Comparison of ENCODE assay signal across 1 cellular context in genomic region chr10:69439813-69440506, GRCh38.
TF ChIP-seq lines count a peak whose summit lies in the region.

No MANE protein-coding gene starts in this region.

TF ChIP-seq in HCT116, 20 proteins besides CTCF, POLR2A, EP300 and RAD21 (continued from another document):
- TF ChIP-seq, protein P1, sequence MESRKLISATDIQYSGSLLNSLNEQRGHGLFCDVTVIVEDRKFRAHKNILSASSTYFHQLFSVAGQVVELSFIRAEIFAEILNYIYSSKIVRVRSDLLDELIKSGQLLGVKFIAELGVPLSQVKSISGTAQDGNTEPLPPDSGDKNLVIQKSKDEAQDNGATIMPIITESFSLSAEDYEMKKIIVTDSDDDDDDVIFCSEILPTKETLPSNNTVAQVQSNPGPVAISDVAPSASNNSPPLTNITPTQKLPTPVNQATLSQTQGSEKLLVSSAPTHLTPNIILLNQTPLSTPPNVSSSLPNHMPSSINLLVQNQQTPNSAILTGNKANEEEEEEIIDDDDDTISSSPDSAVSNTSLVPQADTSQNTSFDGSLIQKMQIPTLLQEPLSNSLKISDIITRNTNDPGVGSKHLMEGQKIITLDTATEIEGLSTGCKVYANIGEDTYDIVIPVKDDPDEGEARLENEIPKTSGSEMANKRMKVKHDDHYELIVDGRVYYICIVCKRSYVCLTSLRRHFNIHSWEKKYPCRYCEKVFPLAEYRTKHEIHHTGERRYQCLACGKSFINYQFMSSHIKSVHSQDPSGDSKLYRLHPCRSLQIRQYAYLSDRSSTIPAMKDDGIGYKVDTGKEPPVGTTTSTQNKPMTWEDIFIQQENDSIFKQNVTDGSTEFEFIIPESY (IDR thresholded peaks at IDR 0.05; ENCODE audit: extremely low read depth, insufficient replicate concordance, low read length), result no peak
TF ChIP-seq in HCT116: peak in this region for 0.
